9 cellular contexts compared by ENCODE assay signal in genomic region chr9:69155341-69156030, GRCh38. TPM values are rescaled to one million over a fixed set of nuclear protein-coding genes. Genes with fewer than 3 reads are reported as not detected.
A peak's percentile ranks its signal among the peaks of the same experiment; 100 is the strongest.
DNase-seq lines count a peak whose midpoint lies in the region; ATAC-seq, FAIRE-seq and TF ChIP-seq lines count a peak whose summit lies in the region.
"Had no signal": no experiment of that assay in that cellular context is flagged by ENCODE, and none has a peak within 500 bp of the region (broad histone marks: within the 10 kb centered on the region; RNA-seq: fewer than 3 reads in every experiment).

No MANE protein-coding gene starts in this region.

- H3K27me3 ChIP-seq in mesenchymal stem cell (ENCODE audit: control insufficient read depth in 1 of 2, insufficient read depth in 1 of 2, low read length in 2 of 2): no peaks in the 10 kb centered on the region
- H3K27me3 ChIP-seq in vagina: no peaks in the 10 kb centered on the region
- no peaks in the 10 kb centered on the region for H3K27me3 ChIP-seq in right atrium auricular region
- H3K27me3 ChIP-seq: sigmoid colon had no signal

- H3K27ac Mint-ChIP-seq in activated T-helper 2 cell treated with anti-CD3 and anti-CD28 coated beads, Interferon-gamma antibody, Interleukin-2, Interleukin-4, amounts not matched to agents 10 μg/mL and 5 μg/mL and 100 μg/mL, durations not matched to agents 14 hours and 24 hours and 36 hours: no peak overlapping the region

- TF ChIP-seq CTCF in vagina (IDR thresholded peaks at IDR 0.05): no peak
- no peak for TF ChIP-seq CTCF in right atrium auricular region (IDR thresholded peaks at IDR 0.05)

- WGBS in mesenchymal stem cell: 63% methylated on average over 8 of the region's 8 CpGs

- no peak overlapping the region for H3K9ac ChIP-seq in mesenchymal stem cell (ENCODE audit: low read length)

- no peak overlapping the region for H2BK12ac ChIP-seq in mesenchymal stem cell (ENCODE audit: low read length in 2 of 2)

- H2BK15ac ChIP-seq in mesenchymal stem cell (ENCODE audit: low read depth, poor library complexity, severe bottlenecking): no peak overlapping the region

- H3K79me1 ChIP-seq in mesenchymal stem cell (replicated peaks; ENCODE audit: low read length, poor library complexity, severe bottlenecking): peaks cover 34% of the 10 kb centered on the region

- no peak overlapping the region for H2BK5ac ChIP-seq in mesenchymal stem cell (ENCODE audit: low read depth, low read length, poor library complexity, severe bottlenecking)

- no peak overlapping the region for H2AK5ac ChIP-seq in mesenchymal stem cell (ENCODE audit: low read length, severe bottlenecking)

- H3K36me3 ChIP-seq in mesenchymal stem cell (ENCODE audit: control insufficient read depth in 1 of 2, insufficient read depth in 2 of 2, low read depth in 1 of 2, low read length in 2 of 2) (peaks cover 0 to 3% of the 10 kb centered on the region in 2 experiments), vagina (no peaks in the 10 kb centered on the region), right atrium auricular region (no peaks in the 10 kb centered on the region)
- H3K36me3 ChIP-seq: sigmoid colon had no signal

- H3K27ac ChIP-seq in mesenchymal stem cell (ENCODE audit: low read length, poor library complexity, severe bottlenecking) (no peak overlapping the region), vagina (no peak overlapping the region), right atrium auricular region (no peak overlapping the region)
- H3K27ac ChIP-seq: sigmoid colon had no signal

- no peak overlapping the region for H3K4me3 ChIP-seq in mesenchymal stem cell (ENCODE audit: insufficient read depth in 1 of 2, low read depth in 1 of 2, low read length in 2 of 2)
- no peak overlapping the region for H3K4me3 ChIP-seq in vagina
- no peak overlapping the region for H3K4me3 ChIP-seq in right atrium auricular region
- H3K4me3 ChIP-seq: sigmoid colon had no signal

- peak; percentile 67 for DNase-seq in M059J (ENCODE audit: low read depth)
- no peak for DNase-seq in mesenchymal stem cell
- DNase-seq in activated T-helper 2 cell treated with anti-CD3 and anti-CD28 coated beads, Interferon-gamma antibody, Interleukin-2, Interleukin-4, amounts not matched to agents 10 μg/mL and 5 μg/mL and 100 μg/mL, durations not matched to agents 14 hours and 24 hours and 36 hours (ENCODE audit: low spot score): no peak
- no peak for DNase-seq in vagina (ENCODE audit: extremely low spot score in 2 of 2)
- DNase-seq in right atrium auricular region (ENCODE audit: low spot score): no peak
- no peak for DNase-seq in RCC 7860 (ENCODE audit: low spot score)
- DNase-seq: sigmoid colon had no signal

- H4K91ac ChIP-seq in mesenchymal stem cell (ENCODE audit: low read length): no peak overlapping the region

- H3K4me1 ChIP-seq in mesenchymal stem cell (ENCODE audit: control insufficient read depth, insufficient read depth, low read depth, low read length) (no peaks in the 10 kb centered on the region), vagina (no peaks in the 10 kb centered on the region), right atrium auricular region (no peaks in the 10 kb centered on the region)

- H3K4ac ChIP-seq in mesenchymal stem cell (ENCODE audit: low read depth in 1 of 2, low read length in 2 of 2): peak overlapping the region in 1 of 2 experiments; percentile 51

- TF ChIP-seq POLR2A in vagina (IDR thresholded peaks at IDR 0.05): no peak

- no peaks in the 10 kb centered on the region for H3K36me3 Mint-ChIP-seq in activated T-helper 2 cell treated with anti-CD3 and anti-CD28 coated beads, Interferon-gamma antibody, Interleukin-2, Interleukin-4, amounts not matched to agents 10 μg/mL and 5 μg/mL and 100 μg/mL, durations not matched to agents 14 hours and 24 hours and 36 hours (ENCODE audit: low read depth)

- H3K14ac ChIP-seq in mesenchymal stem cell (ENCODE audit: low read length in 2 of 2): no peak overlapping the region

- no peak overlapping the region for H2AFZ ChIP-seq in mesenchymal stem cell (ENCODE audit: low read depth, low read length)

- H3K4me1 Mint-ChIP-seq in activated T-helper 2 cell treated with anti-CD3 and anti-CD28 coated beads, Interferon-gamma antibody, Interleukin-2, Interleukin-4, amounts not matched to agents 10 μg/mL and 5 μg/mL and 100 μg/mL, durations not matched to agents 14 hours and 24 hours and 36 hours (ENCODE audit: low read depth): no peaks in the 10 kb centered on the region

- no peak for FAIRE-seq in RCC 7860 (lab: Jason Lieb, UNC)

- no peak overlapping the region for H2BK120ac ChIP-seq in mesenchymal stem cell (ENCODE audit: low read depth, low read length)

- H3K4me3 Mint-ChIP-seq in activated T-helper 2 cell treated with anti-CD3 and anti-CD28 coated beads, Interferon-gamma antibody, Interleukin-2, Interleukin-4, amounts not matched to agents 10 μg/mL and 5 μg/mL and 100 μg/mL, durations not matched to agents 14 hours and 24 hours and 36 hours (ENCODE audit: low read depth): no peak overlapping the region

- H3K4me2 ChIP-seq in mesenchymal stem cell (ENCODE audit: low read length, poor library complexity, severe bottlenecking): no peak overlapping the region

- H3K9me3 Mint-ChIP-seq in activated T-helper 2 cell treated with anti-CD3 and anti-CD28 coated beads, Interferon-gamma antibody, Interleukin-2, Interleukin-4, amounts not matched to agents 10 μg/mL and 5 μg/mL and 100 μg/mL, durations not matched to agents 14 hours and 24 hours and 36 hours: no peaks in the 10 kb centered on the region

- ATAC-seq in GM19025 (IDR thresholded peaks at IDR 0.05; ENCODE audit: low read depth, unreplicated experiment) (peak; percentile 99), HG02588 (IDR thresholded peaks at IDR 0.05; ENCODE audit: unreplicated experiment) (peak; percentile 100)

- no peak overlapping the region for H3K23ac ChIP-seq in mesenchymal stem cell (ENCODE audit: low read length in 2 of 2)

- H3K27me3 Mint-ChIP-seq in activated T-helper 2 cell treated with anti-CD3 and anti-CD28 coated beads, Interferon-gamma antibody, Interleukin-2, Interleukin-4, amounts not matched to agents 10 μg/mL and 5 μg/mL and 100 μg/mL, durations not matched to agents 14 hours and 24 hours and 36 hours (ENCODE audit: low read depth): no peaks in the 10 kb centered on the region

- intact Hi-C loops in activated T-helper 2 cell treated with anti-CD3 and anti-CD28 coated beads, Interferon-gamma antibody, Interleukin-2, Interleukin-4, amounts not matched to agents 10 μg/mL and 5 μg/mL and 100 μg/mL, durations not matched to agents 14 hours and 24 hours and 36 hours (cut with micrococcal nuclease): no loop called here
- intact Hi-C loops in vagina (cut with DNase I): no loop called here

- H3K9me3 ChIP-seq in mesenchymal stem cell (ENCODE audit: control insufficient read depth, low read length) (no peaks in the 10 kb centered on the region), vagina (no peaks in the 10 kb centered on the region), right atrium auricular region (no peaks in the 10 kb centered on the region)
- H3K9me3 ChIP-seq: sigmoid colon had no signal

- H3K18ac ChIP-seq in mesenchymal stem cell (ENCODE audit: low read depth in 1 of 2, low read length in 2 of 2): peak overlapping the region in 1 of 2 experiments; percentile 33

- H4K8ac ChIP-seq in mesenchymal stem cell (ENCODE audit: low read length): peak overlapping the region; percentile 84

RNA-seq across cellular contexts. Expression of gene TJP2, which starts 18.6 kb away (rescaled TPM):
- 58.9 and 73.7 TPM in 2 replicates for total RNA-seq in M059J (2014; rRNA removed; shearing (Covaris generic))
- polyA plus RNA-seq in mesenchymal stem cell (2013, experiment 1 of 2): 14.6 TPM
- polyA plus RNA-seq in mesenchymal stem cell (2013, experiment 2 of 2): 13.8 TPM
- total RNA-seq in activated T-helper 2 cell treated with anti-CD3 and anti-CD28 coated beads, Interferon-gamma antibody, Interleukin-2, Interleukin-4, amounts not matched to agents 10 μg/mL and 5 μg/mL and 100 μg/mL, durations not matched to agents 14 hours and 24 hours and 36 hours: 11.9 and 12.4 TPM in 2 replicates
- total RNA-seq in vagina: 68.3 TPM
- total RNA-seq in right atrium auricular region: 10 to 100 TPM; 46.3 to 51.7 TPM
